ENCODE assay signal across 8 cellular contexts in the genomic region with DNA sequence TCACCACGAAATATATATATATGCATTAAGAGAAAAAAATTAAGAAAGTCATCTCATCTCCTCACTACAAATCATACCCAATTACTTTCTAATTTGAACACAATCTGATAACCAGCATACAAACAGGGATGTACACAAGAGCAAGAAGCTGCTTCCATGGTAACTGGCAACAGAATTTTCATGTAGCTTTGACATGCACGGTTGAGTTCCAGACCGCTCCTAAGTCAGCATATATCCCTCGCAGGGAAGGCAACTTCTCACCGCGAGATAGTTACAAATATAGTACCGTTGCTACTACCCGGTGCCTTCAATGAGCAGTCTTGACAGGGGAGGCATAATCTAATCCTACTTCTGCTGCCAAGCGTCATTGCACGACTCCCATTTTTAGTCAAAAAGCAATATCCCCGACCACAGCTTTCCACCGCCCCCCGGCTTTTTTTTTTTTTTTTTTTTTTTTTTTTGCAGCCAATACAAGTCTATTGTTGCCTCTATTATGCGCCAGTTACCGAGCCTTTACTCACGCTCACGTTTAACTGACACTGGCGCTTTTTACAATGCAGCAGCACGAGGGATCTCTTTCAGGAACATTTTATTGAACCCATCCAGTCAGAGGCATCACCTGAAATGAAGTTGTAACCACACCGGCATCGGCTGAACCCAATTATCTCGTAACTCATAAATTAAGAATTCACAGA. TPM values are rescaled to one million over a fixed set of nuclear protein-coding genes. Genes with fewer than 3 reads are reported as not detected.
DNase-seq lines count a peak whose midpoint lies in the region; ATAC-seq and TF ChIP-seq lines count a peak whose summit lies in the region.

No MANE protein-coding gene starts in this region.

- H4K20me1 ChIP-seq in OCI-LY3 (ENCODE audit: insufficient read depth, low read length), result no peaks in the 10 kb centered on the region

- H2AFZ ChIP-seq in OCI-LY3 (ENCODE audit: low read depth, low read length), result no peak overlapping the region

- ATAC-seq in heart right ventricle, result no peak
- ATAC-seq in Right ventricle myocardium inferior, result no peak
- no peak for ATAC-seq in GM19351 (IDR thresholded peaks at IDR 0.05; ENCODE audit: unreplicated experiment)
- ATAC-seq in GM19463 (IDR thresholded peaks at IDR 0.05; ENCODE audit: unreplicated experiment), result no peak

- H3K4me1 ChIP-seq in heart right ventricle, result peaks cover 0 to 44% (median 23%) of the 10 kb centered on the region in 9 donors
- peaks cover 53% of the 10 kb centered on the region for H3K4me1 ChIP-seq in OCI-LY3 (ENCODE audit: low read length)
- peaks cover 10% of the 10 kb centered on the region for H3K4me1 ChIP-seq in testis

- H3K36me3 ChIP-seq in heart right ventricle (no peaks in the 10 kb centered on the region), OCI-LY3 (replicated peaks; ENCODE audit: low read depth, low read length) (no peaks in the 10 kb centered on the region), testis (ENCODE audit: low read depth, missing control alignments) (no peaks in the 10 kb centered on the region)

- H3K27ac ChIP-seq in heart right ventricle (peak overlapping the region in 4 of 10 donors; percentile 35 to 86 (median 81)), OCI-LY3 (ENCODE audit: low read length) (no peak overlapping the region), testis (peak overlapping the region in 1 of 2 donors; percentile 83)

- no peaks in the 10 kb centered on the region for H3K79me2 ChIP-seq in OCI-LY3 (ENCODE audit: low read length)

- no peak for DNase-seq in heart right ventricle
- DNase-seq in Right ventricle myocardium inferior (ENCODE audit: missing footprints), result no peak
- peak; percentile 28 for DNase-seq in testis
- DNase-seq in SKM-1 treated with dmso at 0.1 percent for 144 hours (lab: John Stamatoyannopoulos, UW; ENCODE audit: unreplicated experiment), result no peak

- no peak for TF ChIP-seq POLR2A in testis (IDR thresholded peaks at IDR 0.05)

- H3K27me3 ChIP-seq in heart right ventricle (peaks cover 0 to 89% (median 24%) of the 10 kb centered on the region in 7 donors), OCI-LY3 (ENCODE audit: low read depth, low read length) (peaks cover 59% of the 10 kb centered on the region), testis (no peaks in the 10 kb centered on the region)

- H3K4me2 ChIP-seq in OCI-LY3 (ENCODE audit: low read length), result peak overlapping the region; percentile 88

- no peak for TF ChIP-seq CTCF in heart right ventricle (IDR thresholded peaks at IDR 0.05)
- TF ChIP-seq CTCF in OCI-LY3 (IDR thresholded peaks at IDR 0.05; ENCODE audit: low read depth, low read length), result no peak
- TF ChIP-seq CTCF in testis (IDR thresholded peaks at IDR 0.05), result no peak

- H3K4me3 ChIP-seq in heart right ventricle, result peak overlapping the region; percentile 36 to 77 (median 65)
- H3K4me3 ChIP-seq in OCI-LY3 (ENCODE audit: low read length), result peak overlapping the region; percentile 64
- peak overlapping the region; percentile 74 for H3K4me3 ChIP-seq in iPS-18c (ENCODE audit: insufficient read depth, low read depth, low read length)
- peak overlapping the region; percentile 66 to 91 for H3K4me3 ChIP-seq in testis

- 0 out of 2 replicates have a peak overlapping the region, but pooled peaks have one; percentile 10 for H3K9ac ChIP-seq in OCI-LY3 (ENCODE audit: low read length)

- 8 to 11% methylated on average over 22 of the region's 22 CpGs for WGBS in heart right ventricle, 2 donors
- 22 to 33% methylated on average over 22 of the region's 22 CpGs for WGBS in testis, 2 donors

- intact Hi-C loops in heart right ventricle (cut with DNase I) (loop anchor here in 9 of 10 donors (2.0 to 10.0 kb wide), 10 partner anchors 55 to 175 kb away; no protein-coding TSS in a partner anchor), Right ventricle myocardium inferior (cut with DNase I) (loop anchor here (1.0 to 10.0 kb wide), 5 partner anchors 137 to 317 kb away; no protein-coding TSS in a partner anchor), testis (cut with DNase I; ENCODE audit: low total_unique reads) (no loop called here)

- H3K9me3 ChIP-seq in heart right ventricle (no peaks in the 10 kb centered on the region), OCI-LY3 (ENCODE audit: insufficient read depth, low read length) (no peaks in the 10 kb centered on the region), iPS-18c (ENCODE audit: control insufficient read depth, insufficient read depth, low read length) (no peaks in the 10 kb centered on the region), testis (no peaks in the 10 kb centered on the region)

RNA-seq across cellular contexts. Expression of gene CADM1, which starts 2.2 kb away (rescaled TPM):
- total RNA-seq in heart right ventricle (10 to 100 TPM; 28.0 to 83.0 (median 42.4) TPM), Right ventricle myocardium inferior (42.4 TPM), testis (100 to 1,000 TPM; 216 to 230 TPM)
- polyA plus RNA-seq in heart right ventricle (10 to 100 TPM; 10.2 to 14.8 TPM), testis (ENCODE audit: insufficient read depth, low read depth, low replicate concordance) (135 TPM)
